ENCODE assay signal across 17 cellular contexts in the genomic region with DNA sequence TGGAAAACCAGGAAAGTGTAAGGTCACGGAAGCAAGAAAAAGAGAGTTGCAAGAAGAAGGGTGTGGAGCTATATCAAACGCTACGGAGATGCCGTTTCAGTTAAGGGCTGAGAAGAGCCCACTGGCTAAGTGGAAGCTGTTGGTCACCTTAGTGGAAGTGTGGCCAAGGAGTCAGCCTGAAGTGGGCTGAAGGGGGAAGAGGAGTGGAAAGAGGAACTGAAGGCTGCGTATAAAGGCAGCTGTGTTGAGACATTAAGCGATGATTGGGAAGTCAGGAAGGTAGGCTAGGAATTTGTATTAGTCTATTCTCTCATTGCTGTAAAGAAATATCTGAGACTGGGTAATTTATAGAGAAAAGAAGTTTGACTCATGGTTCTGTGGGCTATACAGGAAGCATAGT.
"Had no signal": no experiment of that assay in that cellular context is flagged by ENCODE, and none has a peak within 500 bp of the region (broad histone marks: within the 10 kb centered on the region; RNA-seq: fewer than 3 reads in every experiment).

No MANE protein-coding gene starts in this region.

- H3K27me3 ChIP-seq: cardiac muscle cell, gastroesophageal sphincter, pancreas, spleen, suprapubic skin had no signal

- H3K4me3 ChIP-seq: cardiac muscle cell, gastroesophageal sphincter, lung, pancreas, spleen, suprapubic skin had no signal

- DNase-seq: activated CD4-positive, alpha-beta T cell treated with anti-CD3 and anti-CD28 coated beads, Interleukin-2, amount 50 U/mL, for 48 hours; activated effector memory CD4-positive, alpha-beta T cell treated with Interleukin-2 at 50 U/mL for 16 hours; activated naive CD4-positive, alpha-beta T cell treated with anti-CD3 and anti-CD28 coated beads, Interleukin-2, amount 50 U/mL, for 16 hours; activated T-cell treated with anti-CD3 and anti-CD28 coated beads, Interleukin-2, amount 50 U/mL, for 1 hour; erythroblast; left cardiac atrium; midbrain; pancreas; spleen; T-helper 9 cell; WERI-Rb-1 had no signal

- H3K27ac Mint-ChIP-seq: stimulated activated naive CD8-positive, alpha-beta T cell treated with anti-CD3 and anti-CD28 coated beads, Interleukin-15, Interleukin-2, amounts not matched to agents 100 ng/mL and 50 ng/mL, for 24 hours had no signal

- H3K9me3 Mint-ChIP-seq: stimulated activated naive CD8-positive, alpha-beta T cell treated with anti-CD3 and anti-CD28 coated beads, Interleukin-15, Interleukin-2, amounts not matched to agents 100 ng/mL and 50 ng/mL, for 24 hours had no signal

- ATAC-seq: gastroesophageal sphincter, pancreas, sciatic nerve had no signal

- H3K27me3 Mint-ChIP-seq: stimulated activated naive CD8-positive, alpha-beta T cell treated with anti-CD3 and anti-CD28 coated beads, Interleukin-15, Interleukin-2, amounts not matched to agents 100 ng/mL and 50 ng/mL, for 24 hours had no signal

- H3K9me3 ChIP-seq: gastroesophageal sphincter, pancreas, spleen, suprapubic skin had no signal

- H3K4me1 ChIP-seq: pancreas, suprapubic skin had no signal

- H3K36me3 ChIP-seq: cardiac muscle cell, gastroesophageal sphincter, pancreas, spleen, suprapubic skin, WERI-Rb-1 had no signal

- H3K4me3 Mint-ChIP-seq: stimulated activated naive CD8-positive, alpha-beta T cell treated with anti-CD3 and anti-CD28 coated beads, Interleukin-15, Interleukin-2, amounts not matched to agents 100 ng/mL and 50 ng/mL, for 24 hours had no signal

- H3K27ac ChIP-seq: cardiac muscle cell, gastroesophageal sphincter, pancreas, suprapubic skin, WERI-Rb-1 had no signal
